14 cellular contexts compared by ENCODE assay signal in the genomic region with DNA sequence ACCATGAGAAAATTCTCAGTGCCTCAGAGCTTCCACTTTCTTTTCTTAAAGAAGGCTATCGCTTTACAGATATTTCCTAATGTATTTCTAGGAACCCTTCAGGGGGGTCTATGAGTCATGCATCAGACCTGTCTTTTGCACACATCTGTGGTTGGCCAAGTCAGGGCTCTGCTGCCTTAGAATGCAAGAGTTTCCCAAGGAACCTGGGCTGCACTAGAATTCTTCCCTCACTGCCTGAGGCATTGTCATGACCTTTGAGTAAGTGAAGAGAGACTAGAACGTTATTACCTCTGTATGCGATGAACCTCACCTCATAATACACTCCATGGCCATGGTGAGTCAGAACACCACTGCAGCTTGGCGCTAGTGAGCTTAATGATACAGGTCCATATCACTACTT.
DNase-seq lines count a peak whose midpoint lies in the region; TF ChIP-seq lines count a peak whose summit lies in the region.
"Had no signal": no experiment of that assay in that cellular context is flagged by ENCODE, and none has a peak within 500 bp of the region (broad histone marks: within the 10 kb centered on the region; RNA-seq: fewer than 3 reads in every experiment).

No MANE protein-coding gene starts in this region.

- H3K4me3 ChIP-seq in AG10803 (ENCODE audit: low read length) (no peak overlapping the region), astrocyte of the cerebellum (ENCODE audit: low read depth, low read length) (no peak overlapping the region), ovary (no peak overlapping the region), MM.1S (ENCODE audit: low read length) (no peak overlapping the region)
- no peak overlapping the region for H3K4me3 ChIP-seq in effector memory CD4-positive, alpha-beta T cell (ENCODE audit: insufficient read depth, low read depth, low read length, poor library complexity, severe bottlenecking)
- H3K4me3 ChIP-seq: right atrium auricular region, thoracic aorta had no signal

- H3K27me3 ChIP-seq in effector memory CD4-positive, alpha-beta T cell (replicated peaks; ENCODE audit: control insufficient read depth, insufficient read depth, low read length, poor library complexity, severe bottlenecking) = no peaks in the 10 kb centered on the region
- H3K27me3 ChIP-seq in ovary (no peaks in the 10 kb centered on the region), MM.1S (replicated peaks; ENCODE audit: insufficient read depth, low read length) (no peaks in the 10 kb centered on the region)
- H3K27me3 ChIP-seq: right atrium auricular region had no signal

- no peak overlapping the region for H3K4me2 ChIP-seq in MM.1S (ENCODE audit: low read depth, low read length)

- no peaks in the 10 kb centered on the region for H4K20me1 ChIP-seq in MM.1S (ENCODE audit: insufficient read depth, low read length)

- no peaks in the 10 kb centered on the region for H3K4me1 ChIP-seq in effector memory CD4-positive, alpha-beta T cell (ENCODE audit: control insufficient read depth, insufficient read depth, low read length, poor library complexity, severe bottlenecking)
- H3K4me1 ChIP-seq in ovary (ENCODE audit: insufficient read depth) (no peaks in the 10 kb centered on the region), MM.1S (ENCODE audit: low read length) (no peaks in the 10 kb centered on the region)
- H3K4me1 ChIP-seq: right atrium auricular region had no signal

- no peak for TF ChIP-seq CTCF in AG10803 (conservative IDR thresholded peaks at IDR 0.05; ENCODE audit: low read length)
- no peak for TF ChIP-seq CTCF in astrocyte of the cerebellum (IDR thresholded peaks at IDR 0.05; ENCODE audit: low read depth, low read length, missing control alignments)
- TF ChIP-seq CTCF in ovary (IDR thresholded peaks at IDR 0.05) = no peak
- no peak for TF ChIP-seq CTCF in MM.1S (IDR thresholded peaks at IDR 0.05; ENCODE audit: low read length)

- H3F3A ChIP-seq in MM.1S (ENCODE audit: insufficient read depth, low read length) = no peaks in the 10 kb centered on the region

- H3K27ac ChIP-seq in effector memory CD4-positive, alpha-beta T cell (ENCODE audit: insufficient read depth, low read length, poor library complexity, severe bottlenecking) = no peak overlapping the region
- H3K27ac ChIP-seq in ovary = no peak overlapping the region
- H3K27ac ChIP-seq in MM.1S (ENCODE audit: low read length) = no peak overlapping the region
- H3K27ac ChIP-seq: right atrium auricular region, thoracic aorta had no signal

- peak; percentile 80 for DNase-seq in AG10803 (ENCODE audit: low read depth)
- peak; percentile 0 for DNase-seq in LHCN-M2 (ENCODE audit: low read depth)
- DNase-seq in astrocyte of the cerebellum (ENCODE audit: low read depth) = peak; percentile 97
- peak; percentile 96 for DNase-seq in islet precursor cell
- no peak for DNase-seq in effector memory CD4-positive, alpha-beta T cell
- no peak for DNase-seq in activated effector memory CD4-positive, alpha-beta T cell treated with anti-CD3 and anti-CD28 coated beads, Interleukin-2, amount 50 U/mL, for 16 hours
- DNase-seq in ovary = no peak
- no peak for DNase-seq in MM.1S
- DNase-seq: activated CD4-positive, alpha-beta T cell treated with anti-CD3 and anti-CD28 coated beads, Interleukin-2, amount 50 U/mL, for 4 hours; activated naive CD4-positive, alpha-beta T cell treated with anti-CD3 and anti-CD28 coated beads, Interleukin-2, amount 10 ng/mL, durations not matched to agents 7 days and 5 days; CD4-positive, CD25-positive, alpha-beta regulatory T cell; T-helper 1 cell had no signal

- H3K79me2 ChIP-seq in MM.1S (ENCODE audit: low read length) = no peaks in the 10 kb centered on the region

- H3K9ac ChIP-seq in MM.1S (ENCODE audit: low read length) = no peak overlapping the region

- no peak for TF ChIP-seq EP300 in ovary (IDR thresholded peaks at IDR 0.05)

- H3K9me3 ChIP-seq in effector memory CD4-positive, alpha-beta T cell (ENCODE audit: control insufficient read depth, low read length) = no peaks in the 10 kb centered on the region
- H3K9me3 ChIP-seq in ovary = no peaks in the 10 kb centered on the region
- H3K9me3 ChIP-seq in MM.1S (replicated peaks; ENCODE audit: insufficient read depth, low read length) = no peaks in the 10 kb centered on the region
- H3K9me3 ChIP-seq: right atrium auricular region, thoracic aorta had no signal

- intact Hi-C loops in ovary (cut with DNase I) = no loop called here

- WGBS in ovary, 3 donors = 87 to 90% (median 88%) methylated on average over 4 of the region's 4 CpGs

- H3K36me3 ChIP-seq in effector memory CD4-positive, alpha-beta T cell (ENCODE audit: control insufficient read depth, insufficient read depth, low read length) = no peaks in the 10 kb centered on the region
- H3K36me3 ChIP-seq in ovary = no peaks in the 10 kb centered on the region
- H3K36me3 ChIP-seq in MM.1S (replicated peaks; ENCODE audit: insufficient read depth, low read length) = no peaks in the 10 kb centered on the region
- H3K36me3 ChIP-seq: right atrium auricular region, thoracic aorta had no signal

- no peak overlapping the region for H2AFZ ChIP-seq in MM.1S (ENCODE audit: low read length)

- H3K9me2 ChIP-seq in MM.1S (replicated peaks; ENCODE audit: insufficient read depth, low read length) = no peaks in the 10 kb centered on the region

- TF ChIP-seq POLR2A in ovary (IDR thresholded peaks at IDR 0.05) = no peak

- in situ Hi-C loops in astrocyte of the cerebellum (cut with HindIII; ENCODE audit: low sequenced_read_pairs) = no loop called here

Comparison
In these comparisons a context has a peak if more than half of its experiments do, and no peak if none do; other contexts are left out.
1. DNase-seq: peak in AG10803 (single experiment), LHCN-M2 (single experiment), astrocyte of the cerebellum (single experiment) and islet precursor cell (single experiment); none in effector memory CD4-positive, alpha-beta T cell (0 of 3), activated effector memory CD4-positive, alpha-beta T cell treated with anti-CD3 and anti-CD28 coated beads, Interleukin-2, amount 50 U/mL, for 16 hours (single experiment), ovary (0 of 5) and MM.1S (single experiment).